ENCODE assay signal across 12 cellular contexts in genomic region chr14:89422181-89422951, GRCh38. TPM values are rescaled to one million over a fixed set of nuclear protein-coding genes. Genes with fewer than 3 reads are reported as not detected.
A peak's percentile ranks its signal among the peaks of the same experiment; 100 is the strongest.
DNase-seq lines count a peak whose midpoint lies in the region; ATAC-seq and TF ChIP-seq lines count a peak whose summit lies in the region.
"Had no signal": no experiment of that assay in that cellular context is flagged by ENCODE, and none has a peak within 500 bp of the region (broad histone marks: within the 10 kb centered on the region; RNA-seq: fewer than 3 reads in every experiment).

No MANE protein-coding gene starts in this region.

- H3K27me3 ChIP-seq in duodenal mucosa (ENCODE audit: control insufficient read depth in 1 of 2, insufficient read depth in 2 of 2, low read length in 2 of 2), result no peaks in the 10 kb centered on the region
- H3K27me3 ChIP-seq: adrenal gland, neutrophil, SJSA1 had no signal

- TF ChIP-seq CTCF in osteocyte (IDR thresholded peaks at IDR 0.05), result no peak
- TF ChIP-seq CTCF in type B pancreatic cell (conservative IDR thresholded peaks at IDR 0.05), result no peak

- CTCF ChIA-PET in activated naive CD4-positive, alpha-beta T cell treated with anti-CD3 and anti-CD28 coated beads, Interleukin-2, amount 10 ng/mL, durations not matched to agents 7 days and 5 days (lab: Charles Lee), result no interaction called here

- DNase-seq in activated naive CD4-positive, alpha-beta T cell treated with Interleukin-2 at 50 U/mL for 16 hours, result peak; percentile 62
- no peak for DNase-seq in activated naive CD4-positive, alpha-beta T cell treated with anti-CD3 and anti-CD28 coated beads, Interleukin-2, amount 10 ng/mL, durations not matched to agents 7 days and 5 days
- no peak for DNase-seq in osteocyte (ENCODE audit: extremely low spot score, unreplicated experiment)
- DNase-seq in type B pancreatic cell (ENCODE audit: extremely low spot score, unreplicated experiment), result no peak
- DNase-seq in NCI-H128 (lab: John Stamatoyannopoulos, UW; ENCODE audit: unreplicated experiment), result no peak
- DNase-seq: adrenal gland, NCI-H187 treated with DMSO at 0.1 percent for 48 hours had no signal

- no peaks in the 10 kb centered on the region for H3K9me3 ChIP-seq in duodenal mucosa (ENCODE audit: control insufficient read depth in 1 of 2, low read length in 2 of 2)
- H3K9me3 ChIP-seq: adrenal gland, neutrophil, SJSA1 had no signal

- peaks cover 13% of the 10 kb centered on the region for H3K36me3 Mint-ChIP-seq in activated naive CD4-positive, alpha-beta T cell treated with anti-CD3 and anti-CD28 coated beads, Interleukin-2, amount 10 ng/mL, durations not matched to agents 7 days and 5 days
- peaks cover 2% of the 10 kb centered on the region for H3K36me3 Mint-ChIP-seq in osteocyte (ENCODE audit: unreplicated experiment)
- H3K36me3 Mint-ChIP-seq in type B pancreatic cell, result no peaks in the 10 kb centered on the region

- no peaks in the 10 kb centered on the region for H3K27me3 Mint-ChIP-seq in activated naive CD4-positive, alpha-beta T cell treated with anti-CD3 and anti-CD28 coated beads, Interleukin-2, amount 10 ng/mL, durations not matched to agents 7 days and 5 days
- no peaks in the 10 kb centered on the region for H3K27me3 Mint-ChIP-seq in osteocyte (ENCODE audit: unreplicated experiment)
- H3K27me3 Mint-ChIP-seq in type B pancreatic cell, result no peaks in the 10 kb centered on the region

- H3K4me3 Mint-ChIP-seq in activated naive CD4-positive, alpha-beta T cell treated with anti-CD3 and anti-CD28 coated beads, Interleukin-2, amount 10 ng/mL, durations not matched to agents 7 days and 5 days, result no peak overlapping the region
- H3K4me3 Mint-ChIP-seq in osteocyte (ENCODE audit: unreplicated experiment) (no peak overlapping the region), type B pancreatic cell (peak overlapping the region; percentile 58)

- H3K9ac ChIP-seq in duodenal mucosa (ENCODE audit: low read depth in 1 of 2, low read length in 2 of 2), result peak overlapping the region in 1 of 2 donors; percentile 41

- H3K27ac ChIP-seq in duodenal mucosa (ENCODE audit: low read depth, low read length), result peak overlapping the region; percentile 46
- H3K27ac ChIP-seq: adrenal gland, neutrophil, SJSA1 had no signal

- ATAC-seq in GM21786 (IDR thresholded peaks at IDR 0.05; ENCODE audit: unreplicated experiment), result no peak
- ATAC-seq in HG02938 (IDR thresholded peaks at IDR 0.05; ENCODE audit: unreplicated experiment), result no peak

- H3K4me3 ChIP-seq in duodenal mucosa (ENCODE audit: low read depth in 1 of 2, low read length in 2 of 2), result peak overlapping the region; percentile 44 to 50
- H3K4me3 ChIP-seq: adrenal gland, SJSA1 had no signal

- no peaks in the 10 kb centered on the region for H3K9me3 Mint-ChIP-seq in activated naive CD4-positive, alpha-beta T cell treated with anti-CD3 and anti-CD28 coated beads, Interleukin-2, amount 10 ng/mL, durations not matched to agents 7 days and 5 days
- H3K9me3 Mint-ChIP-seq in osteocyte (ENCODE audit: unreplicated experiment) (no peaks in the 10 kb centered on the region), type B pancreatic cell (peaks cover 3% of the 10 kb centered on the region)

- peaks cover 43 to 50% of the 10 kb centered on the region in 2 donors for H3K4me1 ChIP-seq in duodenal mucosa (ENCODE audit: control insufficient read depth in 1 of 2, insufficient read depth in 2 of 2, low read length in 2 of 2)

- H3K36me3 ChIP-seq in duodenal mucosa (ENCODE audit: control insufficient read depth in 1 of 2, insufficient read depth in 2 of 2, low read length in 2 of 2), result no peaks in the 10 kb centered on the region
- H3K36me3 ChIP-seq: adrenal gland, neutrophil, SJSA1 had no signal

- peaks cover 60% of the 10 kb centered on the region for H3K4me1 Mint-ChIP-seq in activated naive CD4-positive, alpha-beta T cell treated with anti-CD3 and anti-CD28 coated beads, Interleukin-2, amount 10 ng/mL, durations not matched to agents 7 days and 5 days
- H3K4me1 Mint-ChIP-seq in osteocyte (ENCODE audit: unreplicated experiment), result peaks cover 68% of the 10 kb centered on the region
- peaks cover 36% of the 10 kb centered on the region for H3K4me1 Mint-ChIP-seq in type B pancreatic cell (ENCODE audit: unreplicated experiment)

- no peak overlapping the region for H3K27ac Mint-ChIP-seq in activated naive CD4-positive, alpha-beta T cell treated with anti-CD3 and anti-CD28 coated beads, Interleukin-2, amount 10 ng/mL, durations not matched to agents 7 days and 5 days
- H3K27ac Mint-ChIP-seq in osteocyte (ENCODE audit: unreplicated experiment) (peak overlapping the region; percentile 65), type B pancreatic cell (peak overlapping the region; percentile 66)

RNA-seq across cellular contexts. Expression of gene FOXN3, which starts 5.3 kb away (rescaled TPM):
- total RNA-seq in osteocyte (120 and 130 TPM in 2 replicates), type B pancreatic cell (ENCODE audit: low replicate concordance) (40.4 and 73.5 TPM in 2 replicates)
